11 cellular contexts compared by ENCODE assay signal in the genomic region with DNA sequence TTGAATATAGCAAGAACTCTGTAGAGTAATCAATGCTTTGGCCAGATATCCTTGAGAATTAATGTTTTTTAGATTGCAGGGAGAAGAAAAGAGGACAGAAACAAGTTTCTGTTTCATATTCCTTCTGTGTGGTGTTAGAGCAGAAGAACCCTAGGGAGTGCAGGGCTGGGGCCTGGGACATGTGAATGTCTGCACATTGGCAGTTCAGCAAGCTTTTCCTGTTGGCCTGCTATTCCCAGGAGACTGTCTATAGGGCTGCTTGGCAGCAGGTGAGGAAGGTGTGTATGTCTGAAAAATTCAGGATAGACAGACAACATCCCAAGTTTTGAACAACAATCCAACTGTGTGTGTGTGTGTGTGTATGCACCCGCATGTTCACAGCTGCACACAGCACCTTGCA. TPM values are rescaled to one million over a fixed set of nuclear protein-coding genes. Genes with fewer than 3 reads are reported as not detected.
DNase-seq lines count a peak whose midpoint lies in the region; ATAC-seq and TF ChIP-seq lines count a peak whose summit lies in the region.
"Had no signal": no experiment of that assay in that cellular context is flagged by ENCODE, and none has a peak within 500 bp of the region (broad histone marks: within the 10 kb centered on the region; RNA-seq: fewer than 3 reads in every experiment).

No MANE protein-coding gene starts in this region.

- no peaks in the 10 kb centered on the region for H3K27me3 Mint-ChIP-seq in dendritic cell treated with granulocyte-macrophage colony-stimulating factor and Interleukin-4, amounts not matched to agents 40 ng/mL and 50 ng/mL, for 4 days
- H3K27me3 Mint-ChIP-seq in memory B cell = no peaks in the 10 kb centered on the region
- no peaks in the 10 kb centered on the region for H3K27me3 Mint-ChIP-seq in type B pancreatic cell
- H3K27me3 Mint-ChIP-seq: activated naive CD8-positive, alpha-beta T cell treated with anti-CD3 and anti-CD28 coated beads, Interleukin-2, amount 10 ng/mL, durations not matched to agents 7 days and 5 days had no signal

- DNase-seq in NCI-H526 (lab: John Stamatoyannopoulos, UW) = peak; percentile 40 to 68
- no peak for DNase-seq in NCI-H526 treated with DMSO at 0.1 percent for 48 hours (lab: John Stamatoyannopoulos, UW)
- DNase-seq in memory B cell (ENCODE audit: low spot score in 2 of 2) = no peak
- DNase-seq in type B pancreatic cell (ENCODE audit: extremely low spot score, unreplicated experiment) = no peak
- no peak for DNase-seq in hypothalamus (lab: John Stamatoyannopoulos, UW)
- DNase-seq in foreskin melanocyte = no peak
- DNase-seq in NCI-H524 treated with DMSO at 0.1 percent for 48 hours (lab: John Stamatoyannopoulos, UW) = no peak
- DNase-seq: activated CD8-positive, alpha-beta memory T cell treated with anti-CD3 and anti-CD28 coated beads, Interleukin-2, amount 50 U/mL, for 4 hours; activated naive CD8-positive, alpha-beta T cell treated with anti-CD3 and anti-CD28 coated beads, Interleukin-2, amount 10 ng/mL, durations not matched to agents 7 days and 5 days; effector CD4-positive, alpha-beta T cell had no signal

- H3K4me3 Mint-ChIP-seq in dendritic cell treated with granulocyte-macrophage colony-stimulating factor and Interleukin-4, amounts not matched to agents 40 ng/mL and 50 ng/mL, for 4 days = no peak overlapping the region
- H3K4me3 Mint-ChIP-seq in memory B cell (no peak overlapping the region), type B pancreatic cell (no peak overlapping the region)
- H3K4me3 Mint-ChIP-seq: activated naive CD8-positive, alpha-beta T cell treated with anti-CD3 and anti-CD28 coated beads, Interleukin-2, amount 10 ng/mL, durations not matched to agents 7 days and 5 days had no signal

- peaks cover 38% of the 10 kb centered on the region for H3K4me1 Mint-ChIP-seq in dendritic cell treated with granulocyte-macrophage colony-stimulating factor and Interleukin-4, amounts not matched to agents 40 ng/mL and 50 ng/mL, for 4 days (ENCODE audit: low read depth)
- H3K4me1 Mint-ChIP-seq in memory B cell (peaks cover 14% of the 10 kb centered on the region), type B pancreatic cell (ENCODE audit: unreplicated experiment) (peaks cover 5% of the 10 kb centered on the region)

- no peak for ATAC-seq in memory B cell (ENCODE audit: low read depth)

- H3K36me3 Mint-ChIP-seq in dendritic cell treated with granulocyte-macrophage colony-stimulating factor and Interleukin-4, amounts not matched to agents 40 ng/mL and 50 ng/mL, for 4 days (ENCODE audit: low read depth) = peaks cover 11% of the 10 kb centered on the region
- H3K36me3 Mint-ChIP-seq in memory B cell = no peaks in the 10 kb centered on the region
- no peaks in the 10 kb centered on the region for H3K36me3 Mint-ChIP-seq in type B pancreatic cell

- peak overlapping the region; percentile 76 for H3K27ac Mint-ChIP-seq in dendritic cell treated with granulocyte-macrophage colony-stimulating factor and Interleukin-4, amounts not matched to agents 40 ng/mL and 50 ng/mL, for 4 days
- H3K27ac Mint-ChIP-seq in memory B cell (peak overlapping the region; percentile 50), type B pancreatic cell (peak overlapping the region; percentile 68)
- H3K27ac Mint-ChIP-seq: activated naive CD8-positive, alpha-beta T cell treated with anti-CD3 and anti-CD28 coated beads, Interleukin-2, amount 10 ng/mL, durations not matched to agents 7 days and 5 days had no signal

- H3K9me3 Mint-ChIP-seq in dendritic cell treated with granulocyte-macrophage colony-stimulating factor and Interleukin-4, amounts not matched to agents 40 ng/mL and 50 ng/mL, for 4 days = no peaks in the 10 kb centered on the region
- H3K9me3 Mint-ChIP-seq in memory B cell = no peaks in the 10 kb centered on the region
- no peaks in the 10 kb centered on the region for H3K9me3 Mint-ChIP-seq in type B pancreatic cell
- H3K9me3 Mint-ChIP-seq: activated naive CD8-positive, alpha-beta T cell treated with anti-CD3 and anti-CD28 coated beads, Interleukin-2, amount 10 ng/mL, durations not matched to agents 7 days and 5 days had no signal

- intact Hi-C loops in dendritic cell treated with granulocyte-macrophage colony-stimulating factor and Interleukin-4, amounts not matched to agents 40 ng/mL and 50 ng/mL, for 4 days (cut with micrococcal nuclease) = no loop called here

- no peak for TF ChIP-seq CTCF in type B pancreatic cell (conservative IDR thresholded peaks at IDR 0.05)

RNA-seq across cellular contexts. Expression of gene CNBP, which starts 13.6 kb away (rescaled TPM):
- 238 and 260 TPM in 2 replicates for total RNA-seq in type B pancreatic cell (ENCODE audit: low replicate concordance)

RNA-seq across cellular contexts. Expression of gene ISY1, which starts 36.5 kb away (rescaled TPM):
- 33.2 and 35.6 TPM in 2 replicates for total RNA-seq in type B pancreatic cell (ENCODE audit: low replicate concordance)

RNA-seq across cellular contexts. Expression of gene COPG1, which starts 52.1 kb away (rescaled TPM):
- total RNA-seq in type B pancreatic cell (ENCODE audit: low replicate concordance) = 169 and 262 TPM in 2 replicates

Comparison
In these comparisons a context has a peak if more than half of its experiments do, and no peak if none do; other contexts are left out.
1. DNase-seq: peak in NCI-H526 (2 of 2); none in NCI-H526 treated with DMSO at 0.1 percent for 48 hours (single experiment), memory B cell (0 of 2), type B pancreatic cell (single experiment), hypothalamus (0 of 51), foreskin melanocyte (single experiment) and NCI-H524 treated with DMSO at 0.1 percent for 48 hours (single experiment).
2. Peak in every context shown above with its lines, with median percentiles within 50 percentile points of each other: H3K27ac Mint-ChIP-seq.